In the genomic region with DNA sequence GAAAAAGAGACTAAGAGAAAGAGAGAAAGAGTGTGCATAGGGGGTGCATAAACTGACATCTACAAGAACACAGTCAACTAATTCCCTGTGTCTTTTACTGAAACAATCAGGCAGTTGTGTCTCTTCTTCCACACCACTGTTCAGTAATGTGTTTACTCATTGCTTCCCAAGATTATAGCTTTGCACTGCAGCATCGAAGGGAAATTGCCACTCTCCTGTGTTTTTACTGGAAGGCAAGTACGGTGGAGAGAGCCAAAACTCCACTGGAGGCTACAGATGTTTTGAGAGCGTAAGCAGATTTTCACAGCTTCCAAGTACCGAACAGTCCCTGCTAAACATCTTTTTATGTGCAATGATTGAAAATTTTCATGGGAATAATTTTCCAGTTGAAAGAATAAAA, we compare ENCODE assay signal across 13 cellular contexts.
DNase-seq lines count a peak whose midpoint lies in the region; ATAC-seq and TF ChIP-seq lines count a peak whose summit lies in the region.
"Had no signal": no experiment of that assay in that cellular context is flagged by ENCODE, and none has a peak within 500 bp of the region (broad histone marks: within the 10 kb centered on the region; RNA-seq: fewer than 3 reads in every experiment).

No MANE protein-coding gene starts in this region.

- no peak for ATAC-seq in GM19328 (IDR thresholded peaks at IDR 0.05; ENCODE audit: unreplicated experiment)
- ATAC-seq in stimulated activated memory B cell treated with anti-CD40 and anti-IgM and Interleukin-4, amounts not matched to agents 10 μg/mL and 1 μg/mL and 100 μg/mL, for 72 hours = no peak
- ATAC-seq: foreskin keratinocyte had no signal

- no peaks in the 10 kb centered on the region for H3K27me3 ChIP-seq in suprapubic skin
- H3K27me3 ChIP-seq: foreskin keratinocyte had no signal

- H3K36me3 Mint-ChIP-seq in stimulated activated memory B cell treated with anti-CD40 and anti-IgM and Interleukin-4, amounts not matched to agents 10 μg/mL and 1 μg/mL and 100 μg/mL, for 72 hours = no peaks in the 10 kb centered on the region

- H3K36me3 ChIP-seq in suprapubic skin = no peaks in the 10 kb centered on the region

- H3K9me3 Mint-ChIP-seq in stimulated activated memory B cell treated with anti-CD40 and anti-IgM and Interleukin-4, amounts not matched to agents 10 μg/mL and 1 μg/mL and 100 μg/mL, for 72 hours = peaks cover 6% of the 10 kb centered on the region

- H3K27me3 Mint-ChIP-seq in stimulated activated memory B cell treated with anti-CD40 and anti-IgM and Interleukin-4, amounts not matched to agents 10 μg/mL and 1 μg/mL and 100 μg/mL, for 72 hours = peaks cover 9% of the 10 kb centered on the region

- 51% methylated on average over 4 of the region's 4 CpGs for WGBS in suprapubic skin

- TF ChIP-seq CTCF in suprapubic skin (IDR thresholded peaks at IDR 0.05) = no peak
- no peak for TF ChIP-seq CTCF in RWPE1 (conservative IDR thresholded peaks at IDR 0.05; ENCODE audit: low read depth)

- POLR2A ChIA-PET in RWPE1 (lab: Yijun Ruan, JAX; ENCODE audit: low non-redundant PET) = no interaction called here

- H3K4me3 ChIP-seq in suprapubic skin = no peak overlapping the region

- TF ChIP-seq POLR2A in suprapubic skin (IDR thresholded peaks at IDR 0.05) = no peak

- H3K27ac ChIP-seq in suprapubic skin = peak overlapping the region; percentile 60
- H3K27ac ChIP-seq in RWPE1 = no peak overlapping the region
- H3K27ac ChIP-seq: foreskin keratinocyte had no signal

- no peaks in the 10 kb centered on the region for H3K4me1 Mint-ChIP-seq in stimulated activated memory B cell treated with anti-CD40 and anti-IgM and Interleukin-4, amounts not matched to agents 10 μg/mL and 1 μg/mL and 100 μg/mL, for 72 hours

- H3K27ac Mint-ChIP-seq in stimulated activated memory B cell treated with anti-CD40 and anti-IgM and Interleukin-4, amounts not matched to agents 10 μg/mL and 1 μg/mL and 100 μg/mL, for 72 hours = no peak overlapping the region

- DNase-seq in LHCN-M2 (ENCODE audit: low read depth) (peak; percentile 64), dermis blood vessel endothelial cell (peak; percentile 48), inferior parietal cortex (ENCODE audit: extremely low spot score) (peak; percentile 11), suprapubic skin (ENCODE audit: low spot score in 2 of 2) (no peak), RWPE1 (ENCODE audit: low spot score) (no peak)
- DNase-seq in activated naive CD4-positive, alpha-beta T cell treated with anti-CD3 and anti-CD28 coated beads, Interleukin-2, amount 50 U/mL, for 16 hours = no peak
- DNase-seq: activated T-cell treated with anti-CD3 and anti-CD28 coated beads for 4 hours, Caco-2, foreskin keratinocyte, NCI-H2029 treated with DMSO at 0.1 percent for 48 hours, OCI-M1 had no signal

- H3K4me3 Mint-ChIP-seq in stimulated activated memory B cell treated with anti-CD40 and anti-IgM and Interleukin-4, amounts not matched to agents 10 μg/mL and 1 μg/mL and 100 μg/mL, for 72 hours = no peak overlapping the region

- CTCF ChIA-PET in RWPE1 (lab: Yijun Ruan, JAX) = interaction anchor here (0.6 kb wide), 1 partner anchor 700 kb away, joined by 3 read pairs; no protein-coding TSS in a partner anchor

- TF ChIP-seq EP300 in suprapubic skin (IDR thresholded peaks at IDR 0.05) = no peak

- H3K4me1 ChIP-seq in suprapubic skin = peaks cover 6% of the 10 kb centered on the region
- H3K4me1 ChIP-seq: Caco-2, foreskin keratinocyte had no signal

- H3K9me3 ChIP-seq in suprapubic skin = no peaks in the 10 kb centered on the region
- H3K9me3 ChIP-seq: Caco-2 had no signal

Comparison
In these comparisons a context has a peak if more than half of its experiments do, and no peak if none do; other contexts are left out.
1. DNase-seq: peak in LHCN-M2 (single experiment), dermis blood vessel endothelial cell (single experiment) and inferior parietal cortex (single experiment); none in suprapubic skin (0 of 2), activated naive CD4-positive, alpha-beta T cell treated with anti-CD3 and anti-CD28 coated beads, Interleukin-2, amount 50 U/mL, for 16 hours (single experiment) and RWPE1 (single experiment).